ENCODE assay signal across 21 cellular contexts in genomic region chr5:59185757-59186385, GRCh38.
A peak's percentile ranks its signal among the peaks of the same experiment; 100 is the strongest.
DNase-seq lines count a peak whose midpoint lies in the region; ATAC-seq and TF ChIP-seq lines count a peak whose summit lies in the region.
"Had no signal": no experiment of that assay in that cellular context is flagged by ENCODE, and none has a peak within 500 bp of the region (broad histone marks: within the 10 kb centered on the region; RNA-seq: fewer than 3 reads in every experiment).

No MANE protein-coding gene starts in this region.

- TF ChIP-seq CTCF in A673 (conservative IDR thresholded peaks at IDR 0.05; ENCODE audit: low read depth, low read length) (peak; percentile 31; the same call in 1 of the 2 replicates), GM23338 (conservative IDR thresholded peaks at IDR 0.05; ENCODE audit: low read depth in 2 of 2) (peak; percentile 24 to 26; a peak in 1 of 4 replicates), endodermal cell (conservative IDR thresholded peaks at IDR 0.05) (peak; percentile 15), sigmoid colon (IDR thresholded peaks at IDR 0.05) (no peak), dorsolateral prefrontal cortex (IDR thresholded peaks at IDR 0.05 in 54 of 56, conservative IDR thresholded peaks at IDR 0.05 in 2 of 56; ENCODE audit: low read depth in 1 of 56, partially characterized antibody in 56 of 56) (no peak)

- H3K9me3 Mint-ChIP-seq in GM23338: no peaks in the 10 kb centered on the region
- no peaks in the 10 kb centered on the region for H3K9me3 Mint-ChIP-seq in endodermal cell
- H3K9me3 Mint-ChIP-seq: CD14-positive monocyte had no signal

- WGBS in endodermal cell (ENCODE audit: insufficient coverage in 1 of 2, insufficient read length in 1 of 2), 2 experiments: 91 to 100% methylated on average over 1 to 5 of the region's 5 CpGs
- 72 to 86% methylated on average over 5 of the region's 5 CpGs for WGBS in sigmoid colon, 2 donors

- H3K27me3 ChIP-seq in A673 (replicated peaks; ENCODE audit: insufficient read depth, low read depth, low read length, poor library complexity): peaks cover 18% of the 10 kb centered on the region
- no peaks in the 10 kb centered on the region for H3K27me3 ChIP-seq in GM23338 (ENCODE audit: insufficient read depth)
- H3K27me3 ChIP-seq in endodermal cell (ENCODE audit: control insufficient read depth, insufficient read depth, low read length, poor library complexity, severe bottlenecking): no peaks in the 10 kb centered on the region
- no peaks in the 10 kb centered on the region for H3K27me3 ChIP-seq in sigmoid colon
- H3K27me3 ChIP-seq in dorsolateral prefrontal cortex: no peaks in the 10 kb centered on the region

- TF ChIP-seq EP300 in sigmoid colon (IDR thresholded peaks at IDR 0.05): no peak

- H4K20me1 ChIP-seq in GM23338 (replicated peaks; ENCODE audit: insufficient read depth): no peaks in the 10 kb centered on the region

- DNase-seq in A673 (ENCODE audit: low spot score) (no peak), GM23338 (ENCODE audit: low spot score) (no peak), endodermal cell (no peak), sigmoid colon (no peak), dorsolateral prefrontal cortex (no peak)
- DNase-seq: DMS 273 treated with DMSO at 0.1 percent for 48 hours, GDM1, MV-4-11, NCI-H1417 treated with DMSO at 0.1 percent for 48 hours, NCI-H2029, NCI-H2171, NCI-H446 treated with DMSO at 0.1 percent for 48 hours, NCI-H748 treated with DMSO at 0.1 percent for 48 hours had no signal

- intact Hi-C loops in A673 (cut with micrococcal nuclease; ENCODE audit: unreplicated experiment): loop anchor here (5.0 to 10.0 kb wide), 3 partner anchors 181 to 616 kb away; no protein-coding TSS in a partner anchor
- intact Hi-C loops in sigmoid colon (cut with DNase I): loop anchor here (5.0 kb wide), 1 partner anchor 486 kb away; no protein-coding TSS in a partner anchor
- intact Hi-C loops in dorsolateral prefrontal cortex (cut with DNase I): loop anchor here (5.0 to 10.0 kb wide), 3 partner anchors 181 to 489 kb away; no protein-coding TSS in a partner anchor

- POLR2A ChIA-PET in A673 (lab: Charles Lee; ENCODE audit: low non-redundant PET): no interaction called here

- H3K4me3 Mint-ChIP-seq in GM23338 (no peak overlapping the region), endodermal cell (no peak overlapping the region)
- H3K4me3 Mint-ChIP-seq: CD14-positive monocyte had no signal

- H3K36me3 ChIP-seq in A673 (ENCODE audit: insufficient read depth, low read length, poor library complexity, severe bottlenecking) (no peaks in the 10 kb centered on the region), GM23338 (ENCODE audit: insufficient read depth) (no peaks in the 10 kb centered on the region), endodermal cell (ENCODE audit: control insufficient read depth, insufficient read depth, low read length) (no peaks in the 10 kb centered on the region), sigmoid colon (peaks cover 0 to 7% (median 0%) of the 10 kb centered on the region in 4 donors)
- H3K36me3 ChIP-seq: HAP-1 had no signal

- no peak overlapping the region for H3K4me2 ChIP-seq in GM23338

- no peaks in the 10 kb centered on the region for H3K36me3 Mint-ChIP-seq in GM23338 (ENCODE audit: low read depth)
- H3K36me3 Mint-ChIP-seq in endodermal cell (ENCODE audit: low read depth): no peaks in the 10 kb centered on the region

- H3K4me3 ChIP-seq in A673 (ENCODE audit: low read depth, low read length, poor library complexity, severe bottlenecking) (no peak overlapping the region), GM23338 (no peak overlapping the region), endodermal cell (ENCODE audit: low read length) (no peak overlapping the region), sigmoid colon (no peak overlapping the region), dorsolateral prefrontal cortex (no peak overlapping the region)
- H3K4me3 ChIP-seq: HAP-1, K562 had no signal

- no peaks in the 10 kb centered on the region for H3K9me3 ChIP-seq in A673 (ENCODE audit: low read depth, low read length, poor library complexity, severe bottlenecking)
- H3K9me3 ChIP-seq in endodermal cell (ENCODE audit: control insufficient read depth, low read length): no peaks in the 10 kb centered on the region
- no peaks in the 10 kb centered on the region for H3K9me3 ChIP-seq in sigmoid colon
- H3K9me3 ChIP-seq: HAP-1 had no signal

- H3F3A ChIP-seq in GM23338 (replicated peaks; ENCODE audit: low read depth): no peaks in the 10 kb centered on the region

- H2AFZ ChIP-seq in GM23338: no peak overlapping the region

- peaks cover 9% of the 10 kb centered on the region for H3K4me1 ChIP-seq in A673 (ENCODE audit: insufficient read depth, low read length, poor library complexity, severe bottlenecking)
- H3K4me1 ChIP-seq in GM23338 (ENCODE audit: insufficient read depth): peaks cover 24% of the 10 kb centered on the region
- no peaks in the 10 kb centered on the region for H3K4me1 ChIP-seq in endodermal cell (ENCODE audit: control insufficient read depth, insufficient read depth, low read length)
- peaks cover 0 to 51% (median 26%) of the 10 kb centered on the region in 4 donors for H3K4me1 ChIP-seq in sigmoid colon
- H3K4me1 ChIP-seq: HAP-1 had no signal

- BruUV-seq in A673 (replicated peaks; lab: Mats Ljungman, UMichigan): no TSS peak

- TF ChIP-seq POLR2A in sigmoid colon (IDR thresholded peaks at IDR 0.05): no peak

- no peak overlapping the region for H3K27ac ChIP-seq in A673 (ENCODE audit: low read depth, low read length, poor library complexity, severe bottlenecking)
- no peak overlapping the region for H3K27ac ChIP-seq in GM23338 (ENCODE audit: low read depth)
- H3K27ac ChIP-seq in endodermal cell (ENCODE audit: low read depth, low read length): no peak overlapping the region
- H3K27ac ChIP-seq in sigmoid colon: peak overlapping the region in 3 of 4 donors; percentile 15 to 79 (median 76)
- no peak overlapping the region for H3K27ac ChIP-seq in dorsolateral prefrontal cortex

- H3K9ac ChIP-seq in endodermal cell (ENCODE audit: extremely low read depth, low read length, poor library complexity, severe bottlenecking): no peak overlapping the region

- CTCF ChIA-PET in A673 (lab: Charles Lee): interaction anchor here (0.6 kb wide), 1 partner anchor 20 kb away, joined by 3 read pairs; no protein-coding TSS in a partner anchor

- H3K27ac Mint-ChIP-seq in GM23338: no peak overlapping the region; the same call in 1 of the 2 replicates
- H3K27ac Mint-ChIP-seq in endodermal cell: no peak overlapping the region
- H3K27ac Mint-ChIP-seq: CD14-positive monocyte had no signal

- peaks cover 21% of the 10 kb centered on the region for H3K4me1 Mint-ChIP-seq in GM23338
- peaks cover 7% of the 10 kb centered on the region for H3K4me1 Mint-ChIP-seq in endodermal cell

- no peaks in the 10 kb centered on the region for H3K9me2 ChIP-seq in GM23338 (ENCODE audit: insufficient read depth)

- H3K27me3 Mint-ChIP-seq in GM23338 (ENCODE audit: insufficient read depth, low read depth, poor library complexity) (peaks cover 2% of the 10 kb centered on the region), endodermal cell (ENCODE audit: insufficient read depth) (no peaks in the 10 kb centered on the region)

- ATAC-seq in GM23338 (no peak), HG02571 (IDR thresholded peaks at IDR 0.05; ENCODE audit: unreplicated experiment) (no peak), GM18870 (IDR thresholded peaks at IDR 0.05; ENCODE audit: unreplicated experiment) (no peak), GM21360 (IDR thresholded peaks at IDR 0.05; ENCODE audit: unreplicated experiment) (no peak)
- ATAC-seq: K562, Panc1, Right ventricle myocardium inferior had no signal

- H3K79me2 ChIP-seq in GM23338 (replicated peaks; ENCODE audit: insufficient read depth): no peaks in the 10 kb centered on the region

TF ChIP-seq in GM23338, 12 proteins besides CTCF, POLR2A, EP300 and RAD21:
- no peak for TF ChIP-seq ZNF331 (CRISPR knock-in tag; IDR thresholded peaks at IDR 0.05; ENCODE audit: low read depth)
- no peak for TF ChIP-seq JUNB (IDR thresholded peaks at IDR 0.05; ENCODE audit: unreplicated experiment)
- no peak for TF ChIP-seq EZH2 (IDR thresholded peaks at IDR 0.05; ENCODE audit: low read depth, unreplicated experiment)
- no peak for TF ChIP-seq REST (IDR thresholded peaks at IDR 0.05; ENCODE audit: unreplicated experiment)
- no peak for TF ChIP-seq STAT1 (IDR thresholded peaks at IDR 0.05; ENCODE audit: unreplicated experiment)
- no peak for TF ChIP-seq EZH2phosphoT487 (IDR thresholded peaks at IDR 0.05; ENCODE audit: unreplicated experiment)
- TF ChIP-seq POLR2AphosphoS5 (IDR thresholded peaks at IDR 0.05; ENCODE audit: low read depth): no peak
- no peak for TF ChIP-seq NANOG (IDR thresholded peaks at IDR 0.05; ENCODE audit: borderline replicate concordance)
- no peak for TF ChIP-seq CREB1 (CRISPR knock-in tag; IDR thresholded peaks at IDR 0.05; ENCODE audit: low read depth)

Comparison
In these comparisons a context has a peak if more than half of its experiments do, and no peak if none do; other contexts are left out.
1. H3K27ac ChIP-seq: peak in sigmoid colon (3 of 4); none in A673 (single experiment), GM23338 (single experiment), endodermal cell (single experiment) and dorsolateral prefrontal cortex (0 of 59).
2. CTCF ChIP-seq: peak in A673 (single experiment), GM23338 (2 of 2) and endodermal cell (single experiment); none in sigmoid colon (0 of 4) and dorsolateral prefrontal cortex (0 of 56).